Comparison of ENCODE assay signal across 1 cellular context in genomic region chr16:85359147-85359822, GRCh38.
TF ChIP-seq lines count a peak whose summit lies in the region.

No MANE protein-coding gene starts in this region.

TF ChIP-seq in GM12878, 131 proteins besides CTCF, POLR2A, EP300 and RAD21 (continued from another document):
- TF ChIP-seq SPI1 (IDR thresholded peaks at IDR 0.05; ENCODE audit: borderline replicate concordance, insufficient read depth, low read depth, low read length) (no peak), YBX1 (IDR thresholded peaks at IDR 0.05) (no peak)
